In the genomic region with DNA sequence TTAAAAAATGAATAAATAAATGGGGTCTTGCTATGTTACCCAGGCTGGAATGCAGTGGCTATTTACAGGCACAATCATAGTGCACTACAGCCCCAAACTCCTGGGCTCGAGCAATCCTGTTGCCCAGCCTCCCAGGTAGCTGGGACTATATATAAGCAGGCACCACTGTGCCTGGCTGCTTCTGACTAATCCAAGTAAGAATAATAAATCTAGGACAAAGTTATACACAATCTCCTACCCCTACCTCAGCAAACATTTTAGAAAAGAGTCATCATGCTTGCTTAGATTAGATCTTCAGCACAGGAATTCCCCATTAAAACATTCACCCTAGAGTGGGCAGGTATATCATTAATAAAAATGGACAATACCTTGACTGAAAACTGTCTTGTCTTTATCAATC, we compare ENCODE assay signal across 1 cellular context.
TF ChIP-seq lines count a peak whose summit lies in the region.

No MANE protein-coding gene starts in this region.

TF ChIP-seq in SK-N-SH treated with all-trans-retinoic acid at 6 μM for 48 hours, 23 proteins besides CTCF, POLR2A, EP300 and RAD21:
- TF ChIP-seq GLIS3 (CRISPR knock-in tag; IDR thresholded peaks at IDR 0.05) (no peak), ESRRG (CRISPR knock-in tag; IDR thresholded peaks at IDR 0.05) (no peak), TSHZ2 (CRISPR knock-in tag; IDR thresholded peaks at IDR 0.05) (no peak), RARB (CRISPR knock-in tag; IDR thresholded peaks at IDR 0.05) (no peak), ZFP3 (CRISPR knock-in tag; IDR thresholded peaks at IDR 0.05) (peak; percentile 89), BACH2 (CRISPR knock-in tag; IDR thresholded peaks at IDR 0.05; ENCODE audit: borderline replicate concordance) (no peak)
